8 cellular contexts compared by ENCODE assay signal in genomic region chr15:63610209-63610841, GRCh38. TPM values are rescaled to one million over a fixed set of nuclear protein-coding genes. Genes with fewer than 3 reads are reported as not detected.
DNase-seq lines count a peak whose midpoint lies in the region; ATAC-seq and TF ChIP-seq lines count a peak whose summit lies in the region.

No MANE protein-coding gene starts in this region.

- TF ChIP-seq CTCF in GM10248 (IDR thresholded peaks at IDR 0.05; ENCODE audit: control extremely low read depth, extremely low read depth, low read depth, missing control alignments): peak; percentile 73
- TF ChIP-seq CTCF in VCaP (conservative IDR thresholded peaks at IDR 0.05): peak; percentile 89
- peak; percentile 78 for TF ChIP-seq CTCF in kidney epithelial cell (IDR thresholded peaks at IDR 0.05; ENCODE audit: insufficient read depth, low read length, poor library complexity, severe bottlenecking)

- ATAC-seq in HG02885 (IDR thresholded peaks at IDR 0.05; ENCODE audit: poor library complexity, unreplicated experiment) (peak; percentile 58), HG03159 (IDR thresholded peaks at IDR 0.05; ENCODE audit: unreplicated experiment) (no peak)

- H3K4me3 ChIP-seq in kidney epithelial cell (ENCODE audit: low read depth, low read length): no peak overlapping the region

- H3K27me3 ChIP-seq in kidney epithelial cell (ENCODE audit: control insufficient read depth, insufficient read depth, low read length): no peaks in the 10 kb centered on the region

- H3K27ac ChIP-seq in VCaP: peak overlapping the region; percentile 93
- peak overlapping the region; percentile 98 for H3K27ac ChIP-seq in caudate nucleus (ENCODE audit: low read depth, low read length)

- POLR2A ChIA-PET in GM10248 (lab: Yijun Ruan, JAX): interaction anchor here (0.6 kb wide), 1 partner anchor 113 kb away, joined by 4 read pairs; no protein-coding TSS in a partner anchor

- H3K36me3 ChIP-seq in kidney epithelial cell (ENCODE audit: control insufficient read depth, insufficient read depth, low read length): peaks cover 3% of the 10 kb centered on the region

- DNase-seq in GM10248 (ENCODE audit: extremely low spot score) (peak; percentile 81), NCI-H2196 (lab: John Stamatoyannopoulos, UW; ENCODE audit: unreplicated experiment) (peak; percentile 54), caudate nucleus (lab: John Stamatoyannopoulos, UW) (peak in 52 of 61 donors; percentile 31 to 92 (median 64)), kidney epithelial cell (ENCODE audit: low read depth) (peak; percentile 64)
- DNase-seq in stimulated activated CD4-positive, alpha-beta T cell treated with anti-CD3 and anti-CD28 coated beads, Interleukin-15, amount 100 ng/mL, for 1 hour (ENCODE audit: low read depth in 1 of 2, low spot score in 1 of 2): peak; percentile 43

- CTCF ChIA-PET in GM10248 (lab: Yijun Ruan, JAX): interaction anchor here (0.6 to 9.7 kb wide), 57 partner anchors 9 to 539 kb away, joined by 3 to 86 read pairs (median 4); partner anchors contain the start of genes CIAO2A, DAPK2 and FBXL22

RNA-seq across cellular contexts. Expression of gene FBXL22, which starts 13.1 kb away (rescaled TPM):
- 0.21 and 0.27 TPM in 2 replicates for total RNA-seq in kidney epithelial cell
